Comparison of ENCODE assay signal across 8 cellular contexts in the genomic region with DNA sequence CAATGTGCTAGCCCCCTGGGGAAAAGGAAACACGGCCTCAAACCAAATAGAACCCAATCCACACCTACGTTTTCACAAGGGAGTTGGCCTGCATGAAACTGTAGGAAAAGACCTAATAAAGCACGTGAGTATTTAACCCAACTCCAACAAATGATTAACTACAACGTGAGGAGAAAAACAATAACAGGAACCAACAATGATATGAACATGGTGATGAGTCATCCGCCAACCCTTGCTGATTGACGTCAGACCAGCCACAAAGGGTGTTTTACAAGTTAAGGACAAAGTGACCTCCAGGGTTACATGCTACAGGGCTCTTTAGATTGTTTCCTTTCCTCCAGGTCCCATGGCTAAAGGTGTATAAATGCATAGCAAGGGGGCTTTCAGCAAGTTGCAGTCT.
DNase-seq lines count a peak whose midpoint lies in the region; ATAC-seq lines count a peak whose summit lies in the region.

No MANE protein-coding gene starts in this region.

- ATAC-seq in GM19467 (IDR thresholded peaks at IDR 0.05; ENCODE audit: unreplicated experiment) = peak; percentile 82
- ATAC-seq in activated naive CD8-positive, alpha-beta T cell treated with anti-CD3 and anti-CD28 coated beads, Interleukin-2, amount 10 ng/mL, durations not matched to agents 7 days and 5 days (ENCODE audit: low read depth) = no peak
- ATAC-seq in stimulated activated effector memory CD8-positive, alpha-beta T cell treated with anti-CD3 and anti-CD28 coated beads, Interleukin-12 subunit alpha, Interleukin-12 subunit beta, amount 100 ng/mL, for 72 hours = peak; percentile 96

- H3K27me3 Mint-ChIP-seq in activated naive CD8-positive, alpha-beta T cell treated with anti-CD3 and anti-CD28 coated beads, Interleukin-2, amount 10 ng/mL, durations not matched to agents 7 days and 5 days = no peaks in the 10 kb centered on the region

- POLR2A ChIA-PET in activated naive CD8-positive, alpha-beta T cell treated with anti-CD3 and anti-CD28 coated beads, Interleukin-2, amount 10 ng/mL, durations not matched to agents 7 days and 5 days (lab: Charles Lee) = no interaction called here

- DNase-seq in AG08395 (ENCODE audit: low spot score) (peak; percentile 20), M059J (ENCODE audit: low read depth) (peak; percentile 89), iPS-NIHi11 (ENCODE audit: low spot score) (peak; percentile 34), hippocampal formation (lab: John Stamatoyannopoulos, UW) (no peak), SKM-1 treated with dmso at 0.1 percent for 144 hours (lab: John Stamatoyannopoulos, UW; ENCODE audit: unreplicated experiment) (no peak)
- DNase-seq in activated naive CD8-positive, alpha-beta T cell treated with anti-CD3 and anti-CD28 coated beads, Interleukin-2, amount 10 ng/mL, durations not matched to agents 7 days and 5 days = no peak
- DNase-seq in stimulated activated effector memory CD8-positive, alpha-beta T cell treated with anti-CD3 and anti-CD28 coated beads, Interleukin-12 subunit alpha, Interleukin-12 subunit beta, amount 100 ng/mL, for 72 hours (ENCODE audit: low spot score in 2 of 2) = peak in 1 of 2 donors; percentile 60

- no peak overlapping the region for H3K4me3 Mint-ChIP-seq in activated naive CD8-positive, alpha-beta T cell treated with anti-CD3 and anti-CD28 coated beads, Interleukin-2, amount 10 ng/mL, durations not matched to agents 7 days and 5 days
- no peak overlapping the region for H3K4me3 Mint-ChIP-seq in stimulated activated effector memory CD8-positive, alpha-beta T cell treated with anti-CD3 and anti-CD28 coated beads, Interleukin-12 subunit alpha, Interleukin-12 subunit beta, amount 100 ng/mL, for 72 hours

- peak overlapping the region; percentile 62 for H3K27ac Mint-ChIP-seq in activated naive CD8-positive, alpha-beta T cell treated with anti-CD3 and anti-CD28 coated beads, Interleukin-2, amount 10 ng/mL, durations not matched to agents 7 days and 5 days
- H3K27ac Mint-ChIP-seq in stimulated activated effector memory CD8-positive, alpha-beta T cell treated with anti-CD3 and anti-CD28 coated beads, Interleukin-12 subunit alpha, Interleukin-12 subunit beta, amount 100 ng/mL, for 72 hours = peak overlapping the region; percentile 88

- H3K36me3 Mint-ChIP-seq in activated naive CD8-positive, alpha-beta T cell treated with anti-CD3 and anti-CD28 coated beads, Interleukin-2, amount 10 ng/mL, durations not matched to agents 7 days and 5 days = peaks cover 7% of the 10 kb centered on the region
- no peaks in the 10 kb centered on the region for H3K36me3 Mint-ChIP-seq in stimulated activated effector memory CD8-positive, alpha-beta T cell treated with anti-CD3 and anti-CD28 coated beads, Interleukin-12 subunit alpha, Interleukin-12 subunit beta, amount 100 ng/mL, for 72 hours

- H3K4me1 Mint-ChIP-seq in activated naive CD8-positive, alpha-beta T cell treated with anti-CD3 and anti-CD28 coated beads, Interleukin-2, amount 10 ng/mL, durations not matched to agents 7 days and 5 days = peaks cover 6% of the 10 kb centered on the region
- peaks cover 27% of the 10 kb centered on the region for H3K4me1 Mint-ChIP-seq in stimulated activated effector memory CD8-positive, alpha-beta T cell treated with anti-CD3 and anti-CD28 coated beads, Interleukin-12 subunit alpha, Interleukin-12 subunit beta, amount 100 ng/mL, for 72 hours

- H3K9me3 Mint-ChIP-seq in activated naive CD8-positive, alpha-beta T cell treated with anti-CD3 and anti-CD28 coated beads, Interleukin-2, amount 10 ng/mL, durations not matched to agents 7 days and 5 days = peaks cover 7% of the 10 kb centered on the region
- peaks cover 3% of the 10 kb centered on the region for H3K9me3 Mint-ChIP-seq in stimulated activated effector memory CD8-positive, alpha-beta T cell treated with anti-CD3 and anti-CD28 coated beads, Interleukin-12 subunit alpha, Interleukin-12 subunit beta, amount 100 ng/mL, for 72 hours

Comparison
In these comparisons a context has a peak if more than half of its experiments do, and no peak if none do; other contexts are left out.
1. DNase-seq: peak in AG08395 (single experiment), M059J (single experiment) and iPS-NIHi11 (single experiment); none in activated naive CD8-positive, alpha-beta T cell treated with anti-CD3 and anti-CD28 coated beads, Interleukin-2, amount 10 ng/mL, durations not matched to agents 7 days and 5 days (single experiment), hippocampal formation (0 of 2) and SKM-1 treated with dmso at 0.1 percent for 144 hours (single experiment).